ENCODE assay signal across 24 cellular contexts in the genomic region with DNA sequence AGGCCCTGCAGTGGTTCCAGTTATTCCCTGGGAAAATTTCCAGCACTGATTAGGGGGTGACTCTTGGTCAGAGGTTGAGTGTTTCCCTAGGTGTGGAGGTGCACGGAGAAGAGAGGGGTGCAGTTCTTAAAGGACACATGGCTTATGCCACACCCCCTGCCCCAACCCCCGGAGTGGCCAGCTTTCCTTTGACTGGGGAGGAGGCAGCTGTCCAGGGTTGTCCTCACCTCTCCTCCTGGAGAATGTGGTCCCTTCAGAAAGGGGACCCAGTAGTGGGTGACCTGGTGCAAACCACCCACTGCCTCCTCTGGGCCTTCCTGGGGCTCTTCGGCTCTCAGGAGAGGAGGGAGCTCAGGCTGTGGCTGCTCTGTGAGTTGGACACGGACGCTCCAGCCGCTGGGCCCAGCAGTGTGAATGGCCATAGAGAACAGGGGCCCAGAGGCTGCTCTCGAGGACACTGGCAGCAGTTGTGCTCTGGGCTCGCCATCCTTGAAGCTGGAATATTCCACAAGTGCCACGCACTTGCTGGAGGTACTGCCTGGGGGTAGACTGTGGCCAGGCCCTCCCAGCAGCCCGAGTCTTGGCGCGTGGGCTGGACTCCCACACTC. TPM values are rescaled to one million over a fixed set of nuclear protein-coding genes. Genes with fewer than 3 reads are reported as not detected.
A peak's percentile ranks its signal among the peaks of the same experiment; 100 is the strongest.
DNase-seq lines count a peak whose midpoint lies in the region; ATAC-seq and TF ChIP-seq lines count a peak whose summit lies in the region.
"Had no signal": no experiment of that assay in that cellular context is flagged by ENCODE, and none has a peak within 500 bp of the region (broad histone marks: within the 10 kb centered on the region; RNA-seq: fewer than 3 reads in every experiment).

No MANE protein-coding gene starts in this region.

- ATAC-seq in heart right ventricle (no peak), natural killer cell (no peak), HG03342 (IDR thresholded peaks at IDR 0.05; ENCODE audit: unreplicated experiment) (no peak)
- ATAC-seq: activated T-cell treated with anti-CD3 and anti-CD28 coated beads, Interleukin-2, amount 50 U/mL, for 72 hours; sciatic nerve had no signal

- H3K27ac ChIP-seq in heart right ventricle (peak overlapping the region in 8 of 10 donors; percentile 19 to 75 (median 44)), neural progenitor cell (no peak overlapping the region)
- H3K27ac ChIP-seq: Peyer's patch, SK-N-MC, VCaP had no signal

- H3K27me3 Mint-ChIP-seq in glutamatergic neuron (ENCODE audit: unreplicated experiment) (peaks cover 20% of the 10 kb centered on the region), neural progenitor cell (ENCODE audit: insufficient read depth, low read depth) (peaks cover 7% of the 10 kb centered on the region), natural killer cell (ENCODE audit: low read depth in 2 of 2) (no peaks in the 10 kb centered on the region)
- H3K27me3 Mint-ChIP-seq: activated CD4-positive, alpha-beta T cell treated with anti-CD3 and anti-CD28 coated beads, Interleukin-2, amount 10 ng/mL, durations not matched to agents 24 days and 14 days; type B pancreatic cell had no signal

- no peak for DNase-seq in heart right ventricle
- DNase-seq in cardiac septum (ENCODE audit: low spot score): no peak
- DNase-seq in glutamatergic neuron: no peak
- no peak for DNase-seq in neural progenitor cell (ENCODE audit: low spot score)
- DNase-seq in GM20000 (ENCODE audit: low spot score): no peak
- DNase-seq in DMS79 treated with DMSO at 0.1 percent for 48 hours (lab: John Stamatoyannopoulos, UW): no peak
- DNase-seq in natural killer cell: no peak
- DNase-seq: activated CD4-positive, alpha-beta T cell treated with anti-CD3 and anti-CD28 coated beads, Interleukin-2, amount 10 ng/mL, durations not matched to agents 24 days and 14 days; activated naive CD4-positive, alpha-beta T cell treated with anti-CD3 and anti-CD28 coated beads for 36 hours; activated T-cell treated with anti-CD3 and anti-CD28 coated beads, Interleukin-2, amount 50 U/mL, for 72 hours; AML-193; amniotic stem cell; cortex of kidney; DMS153; mammary epithelial cell; MV-4-11; NCI-H524 treated with DMSO at 0.1 percent for 48 hours; Peyer's patch had no signal

- H3K9ac ChIP-seq in neural progenitor cell: no peak overlapping the region

- peaks cover 18% of the 10 kb centered on the region for H3K79me2 ChIP-seq in neural progenitor cell (ENCODE audit: low read depth)

- H3F3A ChIP-seq in neural progenitor cell (ENCODE audit: low read depth): peaks cover 17% of the 10 kb centered on the region

- H3K36me3 ChIP-seq in heart right ventricle (peaks cover 0 to 2% (median 0%) of the 10 kb centered on the region in 9 donors), neural progenitor cell (no peaks in the 10 kb centered on the region)
- H3K36me3 ChIP-seq: HAP-1, Peyer's patch had no signal

- 59 to 67% methylated on average over 12 of the region's 12 CpGs for WGBS in heart right ventricle, 2 donors

- intact Hi-C loops in heart right ventricle (cut with DNase I): no loop called here
- intact Hi-C loops in cardiac septum (cut with DNase I): no loop called here
- intact Hi-C loops in natural killer cell (cut with micrococcal nuclease): no loop called here

- TF ChIP-seq CTCF in heart right ventricle (IDR thresholded peaks at IDR 0.05) (no peak), glutamatergic neuron (IDR thresholded peaks at IDR 0.05; ENCODE audit: partially characterized antibody, unreplicated experiment) (no peak), neural progenitor cell (IDR thresholded peaks at IDR 0.05) (no peak), GM20000 (IDR thresholded peaks at IDR 0.05; ENCODE audit: extremely low read depth, missing control alignments) (no peak), natural killer cell (IDR thresholded peaks at IDR 0.05) (no peak)

- H3K9me3 Mint-ChIP-seq in glutamatergic neuron (ENCODE audit: unreplicated experiment) (peaks cover 23% of the 10 kb centered on the region), neural progenitor cell (peaks cover 8% of the 10 kb centered on the region), natural killer cell (no peaks in the 10 kb centered on the region)
- H3K9me3 Mint-ChIP-seq: activated CD4-positive, alpha-beta T cell treated with anti-CD3 and anti-CD28 coated beads, Interleukin-2, amount 10 ng/mL, durations not matched to agents 24 days and 14 days; activated naive CD4-positive, alpha-beta T cell treated with anti-CD3 and anti-CD28 coated beads for 36 hours; activated T-cell treated with anti-CD3 and anti-CD28 coated beads, Interleukin-2, amount 50 U/mL, for 72 hours; type B pancreatic cell had no signal

- peaks cover 78% of the 10 kb centered on the region for H4K20me1 ChIP-seq in neural progenitor cell (ENCODE audit: low read depth)

- H3K4me3 ChIP-seq in heart right ventricle (no peak overlapping the region), neural progenitor cell (no peak overlapping the region)
- H3K4me3 ChIP-seq: HAP-1, Peyer's patch, SK-N-MC had no signal

- H2AFZ ChIP-seq in neural progenitor cell (replicated peaks): no peak overlapping the region

- H3K9me3 ChIP-seq in heart right ventricle (no peaks in the 10 kb centered on the region), neural progenitor cell (ENCODE audit: low read depth) (no peaks in the 10 kb centered on the region)
- H3K9me3 ChIP-seq: HAP-1, Peyer's patch had no signal

- no peaks in the 10 kb centered on the region for H3K27me3 ChIP-seq in heart right ventricle
- no peaks in the 10 kb centered on the region for H3K27me3 ChIP-seq in neural progenitor cell
- H3K27me3 ChIP-seq: Peyer's patch had no signal

- peak overlapping the region; percentile 62 for H3K4me2 ChIP-seq in neural progenitor cell

- H3K27ac Mint-ChIP-seq in glutamatergic neuron (ENCODE audit: unreplicated experiment): peak overlapping the region; percentile 28
- H3K27ac Mint-ChIP-seq in neural progenitor cell: peak overlapping the region; percentile 85
- no peak overlapping the region for H3K27ac Mint-ChIP-seq in natural killer cell
- H3K27ac Mint-ChIP-seq: activated CD4-positive, alpha-beta T cell treated with anti-CD3 and anti-CD28 coated beads, Interleukin-2, amount 10 ng/mL, durations not matched to agents 24 days and 14 days; activated naive CD4-positive, alpha-beta T cell treated with anti-CD3 and anti-CD28 coated beads for 36 hours; activated T-cell treated with anti-CD3 and anti-CD28 coated beads, Interleukin-2, amount 50 U/mL, for 72 hours; type B pancreatic cell had no signal

- H3K4me1 Mint-ChIP-seq in glutamatergic neuron (ENCODE audit: low read depth, unreplicated experiment): peaks cover 52% of the 10 kb centered on the region
- H3K4me1 Mint-ChIP-seq in neural progenitor cell: peaks cover 53% of the 10 kb centered on the region
- peaks cover 17 to 47% of the 10 kb centered on the region in 2 donors for H3K4me1 Mint-ChIP-seq in natural killer cell

- peak overlapping the region; percentile 47 for H3K4me3 Mint-ChIP-seq in glutamatergic neuron (ENCODE audit: unreplicated experiment)
- H3K4me3 Mint-ChIP-seq in neural progenitor cell: peak overlapping the region; percentile 64
- no peak overlapping the region for H3K4me3 Mint-ChIP-seq in natural killer cell
- H3K4me3 Mint-ChIP-seq: activated CD4-positive, alpha-beta T cell treated with anti-CD3 and anti-CD28 coated beads, Interleukin-2, amount 10 ng/mL, durations not matched to agents 24 days and 14 days; activated naive CD4-positive, alpha-beta T cell treated with anti-CD3 and anti-CD28 coated beads for 36 hours; activated T-cell treated with anti-CD3 and anti-CD28 coated beads, Interleukin-2, amount 50 U/mL, for 72 hours; type B pancreatic cell had no signal

- no peaks in the 10 kb centered on the region for H3K36me3 Mint-ChIP-seq in glutamatergic neuron (ENCODE audit: unreplicated experiment)
- peaks cover 8% of the 10 kb centered on the region for H3K36me3 Mint-ChIP-seq in neural progenitor cell
- H3K36me3 Mint-ChIP-seq in natural killer cell: no peaks in the 10 kb centered on the region
- H3K36me3 Mint-ChIP-seq: type B pancreatic cell had no signal

- peaks cover 45 to 99% (median 84%) of the 10 kb centered on the region in 9 donors for H3K4me1 ChIP-seq in heart right ventricle
- H3K4me1 ChIP-seq in neural progenitor cell: peaks cover 32% of the 10 kb centered on the region

RNA-seq across cellular contexts. Expression of gene PACS2, which starts 13.6 kb away (rescaled TPM):
- total RNA-seq in heart right ventricle (10 to 100 TPM; 41.8 to 78.9 (median 54.6) TPM), cardiac septum (55.1 TPM), glutamatergic neuron (ENCODE audit: unreplicated experiment) (263 TPM), neural progenitor cell (ENCODE audit: low replicate concordance) (22.5 and 41.2 TPM in 2 replicates), natural killer cell (10 to 100 TPM; 58.4 to 76.5 (median 69.2) TPM)
- 100 to 1,000 TPM in 1 of 2 donors, 10 to 100 TPM in 1; 42.9 to 123 TPM for polyA plus RNA-seq in heart right ventricle

RNA-seq across cellular contexts. Expression of gene BRF1, which starts 27.4 kb away (rescaled TPM):
- total RNA-seq in heart right ventricle (10 to 100 TPM; 12.7 to 18.9 (median 16.2) TPM), cardiac septum (17.7 TPM), glutamatergic neuron (ENCODE audit: unreplicated experiment) (54.6 TPM), neural progenitor cell (ENCODE audit: low replicate concordance) (16.9 and 40.5 TPM in 2 replicates), natural killer cell (10 to 100 TPM; 82.4 to 92.7 (median 87.4) TPM)
- polyA plus RNA-seq in heart right ventricle: 10 to 100 TPM; 12.9 to 30.8 TPM

Comparison
In these comparisons a context has a peak if more than half of its experiments do, and no peak if none do; other contexts are left out.
1. H3K27ac Mint-ChIP-seq: peak in glutamatergic neuron (single experiment) and neural progenitor cell (single experiment); none in natural killer cell (0 of 2).